ENCODE assay signal across 11 cellular contexts in the genomic region with DNA sequence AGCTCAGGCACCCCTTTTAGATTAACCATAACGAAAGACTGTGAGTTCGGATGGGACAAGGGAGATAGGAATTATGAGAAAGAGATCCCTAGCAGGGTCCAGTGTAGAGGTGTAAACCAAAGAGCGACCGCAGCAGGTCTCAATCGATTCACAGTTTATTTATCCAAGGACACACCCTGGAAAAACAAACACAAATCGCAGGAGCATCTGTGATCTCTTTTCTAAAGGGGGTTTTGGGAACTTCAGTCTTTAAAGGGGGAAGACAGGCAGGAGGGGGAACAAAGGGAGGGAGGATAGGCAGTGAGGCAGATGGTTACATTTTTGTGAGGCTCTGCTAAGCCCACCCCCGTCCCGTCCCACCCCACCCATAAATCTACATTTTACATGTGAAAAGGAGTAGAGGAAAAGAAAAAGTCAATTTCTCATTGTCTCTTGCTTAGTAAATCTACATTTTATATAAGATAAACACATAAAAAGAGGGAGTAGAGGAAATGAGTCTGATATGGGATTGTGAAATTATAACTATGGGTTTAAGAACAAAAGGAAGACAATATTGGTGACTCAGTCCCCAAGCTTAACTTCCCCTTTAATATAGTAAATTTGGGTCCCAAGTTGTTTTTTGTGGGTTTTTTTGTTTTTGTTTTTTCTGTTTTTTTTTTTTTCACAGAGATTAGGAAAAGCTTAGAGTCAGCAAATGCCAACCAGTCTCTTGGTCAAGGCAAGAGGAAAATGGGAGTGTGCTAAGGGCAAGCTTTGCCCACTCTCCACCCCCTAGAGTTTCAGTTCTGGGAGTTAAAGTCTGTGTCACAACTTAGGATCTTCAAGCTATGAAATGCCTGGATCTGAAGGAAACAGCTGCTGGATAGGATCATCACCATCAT.
DNase-seq lines count a peak whose midpoint lies in the region; ATAC-seq and TF ChIP-seq lines count a peak whose summit lies in the region.
"Had no signal": no experiment of that assay in that cellular context is flagged by ENCODE, and none has a peak within 500 bp of the region (broad histone marks: within the 10 kb centered on the region; RNA-seq: fewer than 3 reads in every experiment).

No MANE protein-coding gene starts in this region.

- no peak overlapping the region for H3K4me3 Mint-ChIP-seq in activated T-cell treated with anti-CD3 and anti-CD28 coated beads, Interleukin-2, amount 50 U/mL, for 72 hours

- TF ChIP-seq POLR2A in esophagus muscularis mucosa (IDR thresholded peaks at IDR 0.05; ENCODE audit: low read depth) (no peak), spleen (IDR thresholded peaks at IDR 0.05) (no peak)

- WGBS in esophagus muscularis mucosa, result 62% methylated on average over 8 of the region's 8 CpGs
- WGBS in spleen, 5 donors, result 65 to 77% (median 66%) methylated on average over 8 of the region's 8 CpGs

- H3K9me3 ChIP-seq in esophagus muscularis mucosa, result no peaks in the 10 kb centered on the region
- H3K9me3 ChIP-seq in spleen, result no peaks in the 10 kb centered on the region

- peak overlapping the region; percentile 35 for H3K27ac Mint-ChIP-seq in activated T-cell treated with anti-CD3 and anti-CD28 coated beads, Interleukin-2, amount 50 U/mL, for 72 hours

- no peaks in the 10 kb centered on the region for H3K27me3 ChIP-seq in esophagus muscularis mucosa
- no peaks in the 10 kb centered on the region for H3K27me3 ChIP-seq in spleen (replicated peaks in 1 of 7)
- H3K27me3 ChIP-seq: brain microvascular endothelial cell had no signal

- H3K4me1 ChIP-seq in esophagus muscularis mucosa (no peaks in the 10 kb centered on the region), spleen (peaks cover 0 to 34% (median 19%) of the 10 kb centered on the region in 6 donors)

- no peak for TF ChIP-seq CTCF in esophagus muscularis mucosa (IDR thresholded peaks at IDR 0.05)
- TF ChIP-seq CTCF in spleen (IDR thresholded peaks at IDR 0.05 in 8 of 11, conservative IDR thresholded peaks at IDR 0.05 in 3 of 11), result no peak

- H3K27me3 Mint-ChIP-seq in activated T-cell treated with anti-CD3 and anti-CD28 coated beads, Interleukin-2, amount 50 U/mL, for 72 hours (ENCODE audit: low read depth), result no peaks in the 10 kb centered on the region

- no peak for DNase-seq in activated T-cell treated with anti-CD3 and anti-CD28 coated beads, Interleukin-2, amount 50 U/mL, for 72 hours
- DNase-seq in activated T-cell treated with anti-CD3 and anti-CD28 coated beads for 4 hours (no peak), NCI-H69 (lab: John Stamatoyannopoulos, UW) (peak; percentile 4), esophagus muscularis mucosa (ENCODE audit: extremely low spot score) (peak; percentile 64), spleen (no peak), iPS-NIHi7 (ENCODE audit: extremely low spot score) (no peak)
- DNase-seq: activated T-cell treated with anti-CD3 and anti-CD28 coated beads, Interleukin-2, amount 50 U/mL, for 48 hours; brain microvascular endothelial cell; islet precursor cell had no signal

- intact Hi-C loops in esophagus muscularis mucosa (cut with DNase I), result no loop called here
- intact Hi-C loops in spleen (cut with DNase I; ENCODE audit: low total_unique reads), result no loop called here

- TF ChIP-seq EP300 in esophagus muscularis mucosa (IDR thresholded peaks at IDR 0.05), result no peak

- H3K9me3 Mint-ChIP-seq in activated T-cell treated with anti-CD3 and anti-CD28 coated beads, Interleukin-2, amount 50 U/mL, for 72 hours, result no peaks in the 10 kb centered on the region

- ATAC-seq in activated T-cell treated with anti-CD3 and anti-CD28 coated beads, Interleukin-2, amount 50 U/mL, for 72 hours (replicated peaks in 1 of 2), result no peak
- ATAC-seq in HG03025 (IDR thresholded peaks at IDR 0.05; ENCODE audit: low FRiP score, unreplicated experiment), result no peak
- ATAC-seq in HG03354 (IDR thresholded peaks at IDR 0.05; ENCODE audit: poor library complexity, severe bottlenecking, unreplicated experiment), result no peak

- H3K4me3 ChIP-seq in esophagus muscularis mucosa, result no peak overlapping the region
- H3K4me3 ChIP-seq in spleen, result no peak overlapping the region

- no peak overlapping the region for H3K27ac ChIP-seq in esophagus muscularis mucosa (replicated peaks in 1 of 4)
- peak overlapping the region in 7 of 8 donors; percentile 25 to 87 (median 52) for H3K27ac ChIP-seq in spleen
- H3K27ac ChIP-seq: brain microvascular endothelial cell had no signal

- H3K36me3 Mint-ChIP-seq in activated T-cell treated with anti-CD3 and anti-CD28 coated beads, Interleukin-2, amount 50 U/mL, for 72 hours (ENCODE audit: insufficient read depth in 2 of 2), result no peaks in the 10 kb centered on the region

- H3K4me1 Mint-ChIP-seq in activated T-cell treated with anti-CD3 and anti-CD28 coated beads, Interleukin-2, amount 50 U/mL, for 72 hours (ENCODE audit: low read depth), result no peaks in the 10 kb centered on the region

- no peaks in the 10 kb centered on the region for H3K36me3 ChIP-seq in esophagus muscularis mucosa
- no peaks in the 10 kb centered on the region for H3K36me3 ChIP-seq in spleen
- H3K36me3 ChIP-seq: brain microvascular endothelial cell had no signal

Comparison
In these comparisons a context has a peak if more than half of its experiments do, and no peak if none do; other contexts are left out.
1. DNase-seq: peak in NCI-H69 (single experiment) and esophagus muscularis mucosa (single experiment); none in activated T-cell treated with anti-CD3 and anti-CD28 coated beads, Interleukin-2, amount 50 U/mL, for 72 hours (0 of 2), activated T-cell treated with anti-CD3 and anti-CD28 coated beads for 4 hours (single experiment), spleen (single experiment) and iPS-NIHi7 (single experiment).
2. H3K27ac ChIP-seq: peak in spleen (7 of 8); none in esophagus muscularis mucosa (0 of 4).